Comparison of ENCODE assay signal across 8 cellular contexts in genomic region chr18:13566941-13567762, GRCh38.
DNase-seq lines count a peak whose midpoint lies in the region; ATAC-seq, FAIRE-seq and TF ChIP-seq lines count a peak whose summit lies in the region.

No MANE protein-coding gene starts in this region.

- H4K20me1 ChIP-seq in Loucy (ENCODE audit: insufficient read depth, low read length, poor library complexity, severe bottlenecking), result no peaks in the 10 kb centered on the region

- no peak overlapping the region for H3K4me3 ChIP-seq in Loucy (ENCODE audit: low read length, poor library complexity, severe bottlenecking)
- no peak overlapping the region for H3K4me3 ChIP-seq in pancreas

- H3K4me1 ChIP-seq in Loucy (ENCODE audit: insufficient read depth, low read length, poor library complexity, severe bottlenecking), result peaks cover 41% of the 10 kb centered on the region
- no peaks in the 10 kb centered on the region for H3K4me1 ChIP-seq in pancreas

- H3K36me3 Mint-ChIP-seq in chondrocyte (ENCODE audit: low read depth), result no peaks in the 10 kb centered on the region
- H3K36me3 Mint-ChIP-seq in osteocyte (ENCODE audit: unreplicated experiment), result no peaks in the 10 kb centered on the region

- H3K9me2 ChIP-seq in Loucy (replicated peaks; ENCODE audit: low read depth, low read length), result no peaks in the 10 kb centered on the region

- H3K27me3 ChIP-seq in Loucy (ENCODE audit: insufficient read depth, low read length, poor library complexity, severe bottlenecking) (no peaks in the 10 kb centered on the region), pancreas (no peaks in the 10 kb centered on the region)

- H3F3A ChIP-seq in Loucy (ENCODE audit: low read depth), result no peaks in the 10 kb centered on the region

- no peaks in the 10 kb centered on the region for H3K79me2 ChIP-seq in Loucy (ENCODE audit: insufficient read depth, low read length)

- H3K4me3 Mint-ChIP-seq in chondrocyte (ENCODE audit: unreplicated experiment) (no peak overlapping the region), osteocyte (ENCODE audit: unreplicated experiment) (no peak overlapping the region)

- intact Hi-C loops in pancreas (cut with DNase I), result no loop called here

- ATAC-seq in GM18499 (IDR thresholded peaks at IDR 0.05; ENCODE audit: insufficient read depth, unreplicated experiment) (peak; percentile 36), GM21576 (IDR thresholded peaks at IDR 0.05; ENCODE audit: unreplicated experiment) (peak; percentile 47), pancreas (peak in 3 of 4 donors; percentile 34 to 69 (median 68))

- H3K9me3 ChIP-seq in Loucy (ENCODE audit: insufficient read depth, low read depth, low read length) (no peaks in the 10 kb centered on the region), pancreas (no peaks in the 10 kb centered on the region)

- no peak for FAIRE-seq in pancreas (lab: Jason Lieb, UNC)

- no peak overlapping the region for H2AFZ ChIP-seq in Loucy (ENCODE audit: low read length)

- H3K36me3 ChIP-seq in Loucy (ENCODE audit: insufficient read depth, low read length) (no peaks in the 10 kb centered on the region), pancreas (no peaks in the 10 kb centered on the region)

- H3K9ac ChIP-seq in Loucy (ENCODE audit: low read depth, low read length, poor library complexity, severe bottlenecking), result peak overlapping the region; percentile 40

- no peaks in the 10 kb centered on the region for H3K9me3 Mint-ChIP-seq in chondrocyte (ENCODE audit: low read depth)
- no peaks in the 10 kb centered on the region for H3K9me3 Mint-ChIP-seq in osteocyte (ENCODE audit: unreplicated experiment)

- peak overlapping the region in 2 of 4 donors; percentile 37 to 57 for H3K27ac ChIP-seq in pancreas

- H3K4me1 Mint-ChIP-seq in chondrocyte (ENCODE audit: low read depth) (peaks cover 58% of the 10 kb centered on the region), osteocyte (ENCODE audit: unreplicated experiment) (no peaks in the 10 kb centered on the region)

- TF ChIP-seq CTCF in Loucy (conservative IDR thresholded peaks at IDR 0.05; ENCODE audit: low read length) (no peak), chondrocyte (IDR thresholded peaks at IDR 0.05) (no peak), pancreas (IDR thresholded peaks at IDR 0.05) (no peak), osteocyte (IDR thresholded peaks at IDR 0.05) (no peak)

- no peak overlapping the region for H3K4me2 ChIP-seq in Loucy (ENCODE audit: low read depth, low read length, poor library complexity, severe bottlenecking)

- WGBS in pancreas, 2 donors, result 75 to 82% methylated on average over 18 of the region's 18 CpGs

- H3K27me3 Mint-ChIP-seq in chondrocyte (ENCODE audit: low read depth), result no peaks in the 10 kb centered on the region
- peaks cover 11% of the 10 kb centered on the region for H3K27me3 Mint-ChIP-seq in osteocyte (ENCODE audit: unreplicated experiment)

- H3K27ac Mint-ChIP-seq in chondrocyte (ENCODE audit: unreplicated experiment) (peak overlapping the region; percentile 27), osteocyte (ENCODE audit: unreplicated experiment) (no peak overlapping the region)

- no peak for DNase-seq in chondrocyte (ENCODE audit: low spot score)
- peak in 1 of 6 donors; percentile 49 for DNase-seq in pancreas
- DNase-seq in NCI-H2196 (lab: John Stamatoyannopoulos, UW; ENCODE audit: unreplicated experiment), result no peak
- no peak for DNase-seq in effector CD8-positive, alpha-beta T cell (lab: John Stamatoyannopoulos, UW)
- no peak for DNase-seq in osteocyte (ENCODE audit: extremely low spot score, unreplicated experiment)
